Comparison of ENCODE assay signal across 7 cellular contexts in the genomic region with DNA sequence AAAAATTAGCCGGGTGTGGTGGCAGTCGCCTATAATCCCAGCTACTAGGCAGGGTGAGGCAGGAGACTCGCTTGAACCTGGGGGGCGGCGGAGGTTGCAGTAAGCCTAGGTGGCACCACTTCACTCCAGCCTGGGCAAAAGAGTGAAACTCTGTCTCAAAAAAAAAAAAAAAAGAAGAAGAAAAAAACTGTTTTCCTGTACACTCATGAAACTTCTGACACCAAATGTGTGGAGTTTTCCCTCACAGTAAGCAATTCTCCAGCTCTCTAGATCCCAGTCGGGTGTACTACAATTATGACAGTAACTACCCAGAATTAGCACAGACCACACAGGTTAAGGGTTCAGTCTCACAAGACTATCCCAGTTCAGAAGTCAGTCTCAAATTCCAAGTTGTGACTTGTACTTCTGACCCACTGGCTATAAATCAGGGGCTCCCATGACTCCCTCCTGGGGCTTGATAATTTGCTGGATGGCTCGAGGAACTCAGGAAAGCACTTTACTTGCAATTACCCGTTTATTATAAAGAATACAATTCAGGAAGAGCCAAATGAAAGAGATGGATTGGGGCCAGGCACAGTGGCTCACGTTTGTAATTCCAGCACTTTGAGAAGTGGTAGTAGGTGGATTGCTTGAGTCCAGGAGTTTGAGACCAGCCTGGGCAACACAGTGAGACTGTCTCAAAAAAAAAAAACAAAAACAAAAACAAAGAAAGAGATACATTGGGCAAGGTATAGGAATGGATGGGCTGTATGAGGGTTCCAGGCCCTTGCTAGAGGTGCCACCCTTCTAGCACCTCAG. TPM values are rescaled to one million over a fixed set of nuclear protein-coding genes. Genes with fewer than 3 reads are reported as not detected.
DNase-seq lines count a peak whose midpoint lies in the region; ATAC-seq and TF ChIP-seq lines count a peak whose summit lies in the region.

No MANE protein-coding gene starts in this region.

- peaks cover 15 to 21% of the 10 kb centered on the region in 2 donors for H3K4me1 Mint-ChIP-seq in natural killer cell treated with Interleukin-12 subunit alpha and Interleukin-12 subunit beta and Interleukin-15 and Interleukin-18, amount 100 ng/mL, for 72 hours (ENCODE audit: low read depth in 2 of 2)

- DNase-seq in DMS79 treated with DMSO at 0.1 percent for 48 hours (lab: John Stamatoyannopoulos, UW) (peak; percentile 85), astrocyte of the spinal cord (ENCODE audit: low read depth, low spot score) (peak; percentile 30), NCI-H187 (lab: John Stamatoyannopoulos, UW) (no peak)
- DNase-seq in natural killer cell treated with Interleukin-12 subunit alpha and Interleukin-12 subunit beta and Interleukin-15 and Interleukin-18, amount 100 ng/mL, for 72 hours (ENCODE audit: low spot score) = no peak

- no peak for TF ChIP-seq RAD21 in Ishikawa (IDR thresholded peaks at IDR 0.05; ENCODE audit: low read depth)

- TF ChIP-seq EP300 in Ishikawa (IDR thresholded peaks at IDR 0.05; ENCODE audit: borderline replicate concordance) = no peak

- peak overlapping the region; percentile 14 to 68 for H3K27ac Mint-ChIP-seq in natural killer cell treated with Interleukin-12 subunit alpha and Interleukin-12 subunit beta and Interleukin-15 and Interleukin-18, amount 100 ng/mL, for 72 hours

- no peaks in the 10 kb centered on the region for H3K27me3 Mint-ChIP-seq in natural killer cell treated with Interleukin-12 subunit alpha and Interleukin-12 subunit beta and Interleukin-15 and Interleukin-18, amount 100 ng/mL, for 72 hours

- H3K9me3 Mint-ChIP-seq in natural killer cell treated with Interleukin-12 subunit alpha and Interleukin-12 subunit beta and Interleukin-15 and Interleukin-18, amount 100 ng/mL, for 72 hours = no peaks in the 10 kb centered on the region

- in situ Hi-C loops in astrocyte of the spinal cord (cut with HindIII; ENCODE audit: low sequenced_read_pairs) = no loop called here

- H3K36me3 Mint-ChIP-seq in natural killer cell treated with Interleukin-12 subunit alpha and Interleukin-12 subunit beta and Interleukin-15 and Interleukin-18, amount 100 ng/mL, for 72 hours = no peaks in the 10 kb centered on the region

- ATAC-seq in natural killer cell treated with Interleukin-12 subunit alpha and Interleukin-12 subunit beta and Interleukin-15 and Interleukin-18, amount 100 ng/mL, for 72 hours = no peak
- ATAC-seq in GM21737 (IDR thresholded peaks at IDR 0.05; ENCODE audit: unreplicated experiment) (no peak), GM18867 (IDR thresholded peaks at IDR 0.05; ENCODE audit: unreplicated experiment) (no peak)

- no peak for TF ChIP-seq CTCF in astrocyte of the spinal cord (IDR thresholded peaks at IDR 0.05; ENCODE audit: low read depth, low read length)

- H3K4me3 Mint-ChIP-seq in natural killer cell treated with Interleukin-12 subunit alpha and Interleukin-12 subunit beta and Interleukin-15 and Interleukin-18, amount 100 ng/mL, for 72 hours = no peak overlapping the region

- no peak overlapping the region for H3K4me3 ChIP-seq in astrocyte of the spinal cord (ENCODE audit: low read depth, low read length)

TF ChIP-seq in Ishikawa, 13 proteins besides CTCF, POLR2A, EP300 and RAD21:
- TF ChIP-seq TCF12 (IDR thresholded peaks at IDR 0.05; ENCODE audit: low read depth) (no peak), NFIC (IDR thresholded peaks at IDR 0.05) (peak; percentile 30; the same call in 1 of the 2 replicates)

RNA-seq across cellular contexts. Expression of gene ARF6, which starts 12.4 kb away (rescaled TPM):
- total RNA-seq in natural killer cell treated with Interleukin-12 subunit alpha and Interleukin-12 subunit beta and Interleukin-15 and Interleukin-18, amount 100 ng/mL, for 72 hours = 100 to 1,000 TPM; 147 to 175 TPM

RNA-seq across cellular contexts. Expression of gene NEMF, which starts 27.9 kb away (rescaled TPM):
- total RNA-seq in natural killer cell treated with Interleukin-12 subunit alpha and Interleukin-12 subunit beta and Interleukin-15 and Interleukin-18, amount 100 ng/mL, for 72 hours = 100 to 1,000 TPM in 1 of 2 donors, 10 to 100 TPM in 1; 95.2 to 120 TPM

Comparison
In these comparisons a context has a peak if more than half of its experiments do, and no peak if none do; other contexts are left out.
1. DNase-seq: peak in DMS79 treated with DMSO at 0.1 percent for 48 hours (single experiment) and astrocyte of the spinal cord (single experiment); none in natural killer cell treated with Interleukin-12 subunit alpha and Interleukin-12 subunit beta and Interleukin-15 and Interleukin-18, amount 100 ng/mL, for 72 hours (single experiment) and NCI-H187 (0 of 2).